9 cellular contexts compared by ENCODE assay signal in genomic region chr11:100574894-100575769, GRCh38.
A peak's percentile ranks its signal among the peaks of the same experiment; 100 is the strongest.
DNase-seq lines count a peak whose midpoint lies in the region; ATAC-seq, FAIRE-seq and TF ChIP-seq lines count a peak whose summit lies in the region.
"Had no signal": no experiment of that assay in that cellular context is flagged by ENCODE, and none has a peak within 500 bp of the region (broad histone marks: within the 10 kb centered on the region; RNA-seq: fewer than 3 reads in every experiment).

No MANE protein-coding gene starts in this region.

- intact Hi-C loops in OCI-LY7 (cut with micrococcal nuclease; ENCODE audit: unreplicated experiment) = loop anchor here (1.0 kb wide), 1 partner anchor 355 kb away; no protein-coding TSS in a partner anchor
- intact Hi-C loops in stomach (cut with DNase I; ENCODE audit: low total_unique reads) = loop anchor here (5.0 kb wide), 2 partner anchors 277 to 362 kb away; no protein-coding TSS in a partner anchor

- CTCF ChIA-PET in OCI-LY7 (lab: Charles Lee; ENCODE audit: unreplicated experiment) = no interaction called here

- no peak overlapping the region for H2AFZ ChIP-seq in OCI-LY7 (ENCODE audit: low read length)

- no peaks in the 10 kb centered on the region for H3K4me1 ChIP-seq in OCI-LY7 (ENCODE audit: insufficient read depth, low read length, poor library complexity, severe bottlenecking)
- no peaks in the 10 kb centered on the region for H3K4me1 ChIP-seq in small intestine (ENCODE audit: control insufficient read depth in 2 of 2, insufficient read depth in 1 of 2, low read depth in 1 of 2, low read length in 1 of 2)
- peaks cover 0 to 6% (median 3%) of the 10 kb centered on the region in 4 donors for H3K4me1 ChIP-seq in stomach

- H3K27me3 ChIP-seq in small intestine (ENCODE audit: control insufficient read depth in 2 of 2, insufficient read depth in 2 of 2, low read length in 2 of 2) (no peaks in the 10 kb centered on the region), stomach (no peaks in the 10 kb centered on the region)

- no peaks in the 10 kb centered on the region for H3K79me2 ChIP-seq in OCI-LY7 (ENCODE audit: insufficient read depth, low read depth, low read length)

- no peak for FAIRE-seq in small intestine (lab: Jason Lieb, UNC)

- no peak for ATAC-seq in GM21528 (IDR thresholded peaks at IDR 0.05; ENCODE audit: low FRiP score, unreplicated experiment)

- DNase-seq in NOMO-1 treated with DMSO at 0.1 percent for 48 hours (lab: John Stamatoyannopoulos, UW; ENCODE audit: unreplicated experiment) (peak; percentile 9), NOMO-1 treated with dmso at 0.1 percent for 144 hours (lab: John Stamatoyannopoulos, UW; ENCODE audit: unreplicated experiment) (no peak), OCI-LY7 (ENCODE audit: low spot score) (no peak), fibroblast of peridontal ligament (ENCODE audit: extremely low read depth) (peak; percentile 68), small intestine (peak; percentile 42), stomach (no peak), NCI-H187 treated with DMSO at 0.1 percent for 48 hours (lab: John Stamatoyannopoulos, UW) (no peak)
- DNase-seq: CD8-positive, alpha-beta memory T cell had no signal

- WGBS in small intestine, 3 donors = 17 to 75% (median 31%) methylated on average over 1 of the region's 1 CpG
- 69 to 80% (median 73%) methylated on average over 1 of the region's 1 CpG for WGBS in stomach, 5 donors

- POLR2A ChIA-PET in OCI-LY7 (lab: Charles Lee) = no interaction called here

- no peaks in the 10 kb centered on the region for H3K36me3 ChIP-seq in OCI-LY7 (ENCODE audit: insufficient read depth, low read length)
- no peaks in the 10 kb centered on the region for H3K36me3 ChIP-seq in small intestine (ENCODE audit: control insufficient read depth in 2 of 2, insufficient read depth in 2 of 2, low read length in 2 of 2)
- no peaks in the 10 kb centered on the region for H3K36me3 ChIP-seq in stomach

- H3K9me3 ChIP-seq in OCI-LY7 (ENCODE audit: low read length) (no peaks in the 10 kb centered on the region), small intestine (ENCODE audit: control insufficient read depth, low read depth) (no peaks in the 10 kb centered on the region), stomach (no peaks in the 10 kb centered on the region)

- no peaks in the 10 kb centered on the region for H3K9me2 ChIP-seq in OCI-LY7 (ENCODE audit: insufficient read depth, low read length)

- H3K4me3 ChIP-seq in OCI-LY7 (ENCODE audit: low read depth, low read length, poor library complexity, severe bottlenecking) = no peak overlapping the region
- H3K4me3 ChIP-seq in small intestine (ENCODE audit: low read depth in 1 of 2, low read length in 2 of 2) = no peak overlapping the region
- H3K4me3 ChIP-seq in stomach = no peak overlapping the region

- H3K27ac ChIP-seq in OCI-LY7 (ENCODE audit: low read depth, low read length, poor library complexity, severe bottlenecking) = no peak overlapping the region
- H3K27ac ChIP-seq in small intestine (ENCODE audit: low read depth in 1 of 2, low read length in 1 of 2) = no peak overlapping the region
- H3K27ac ChIP-seq in stomach = no peak overlapping the region

- TF ChIP-seq CTCF in OCI-LY7 (conservative IDR thresholded peaks at IDR 0.05; ENCODE audit: low read length) (peak; percentile 58), stomach (IDR thresholded peaks at IDR 0.05) (peak in 2 of 7 experiments; percentile 5 to 18)

- TF ChIP-seq POLR2A in stomach (IDR thresholded peaks at IDR 0.05) = no peak

- H4K20me1 ChIP-seq in OCI-LY7 (ENCODE audit: insufficient read depth, low read length) = no peaks in the 10 kb centered on the region

- no peak for TF ChIP-seq EP300 in stomach (IDR thresholded peaks at IDR 0.05)

- no peak overlapping the region for H3K4me2 ChIP-seq in OCI-LY7 (ENCODE audit: low read length)

- no TSS peak for BruUV-seq in OCI-LY7 (replicated peaks; lab: Mats Ljungman, UMichigan)

Comparison
In these comparisons a context has a peak if more than half of its experiments do, and no peak if none do; other contexts are left out.
1. DNase-seq: peak in NOMO-1 treated with DMSO at 0.1 percent for 48 hours (single experiment), fibroblast of peridontal ligament (single experiment) and small intestine (single experiment); none in NOMO-1 treated with dmso at 0.1 percent for 144 hours (single experiment), OCI-LY7 (single experiment), stomach (single experiment) and NCI-H187 treated with DMSO at 0.1 percent for 48 hours (single experiment).